In the genomic region with DNA sequence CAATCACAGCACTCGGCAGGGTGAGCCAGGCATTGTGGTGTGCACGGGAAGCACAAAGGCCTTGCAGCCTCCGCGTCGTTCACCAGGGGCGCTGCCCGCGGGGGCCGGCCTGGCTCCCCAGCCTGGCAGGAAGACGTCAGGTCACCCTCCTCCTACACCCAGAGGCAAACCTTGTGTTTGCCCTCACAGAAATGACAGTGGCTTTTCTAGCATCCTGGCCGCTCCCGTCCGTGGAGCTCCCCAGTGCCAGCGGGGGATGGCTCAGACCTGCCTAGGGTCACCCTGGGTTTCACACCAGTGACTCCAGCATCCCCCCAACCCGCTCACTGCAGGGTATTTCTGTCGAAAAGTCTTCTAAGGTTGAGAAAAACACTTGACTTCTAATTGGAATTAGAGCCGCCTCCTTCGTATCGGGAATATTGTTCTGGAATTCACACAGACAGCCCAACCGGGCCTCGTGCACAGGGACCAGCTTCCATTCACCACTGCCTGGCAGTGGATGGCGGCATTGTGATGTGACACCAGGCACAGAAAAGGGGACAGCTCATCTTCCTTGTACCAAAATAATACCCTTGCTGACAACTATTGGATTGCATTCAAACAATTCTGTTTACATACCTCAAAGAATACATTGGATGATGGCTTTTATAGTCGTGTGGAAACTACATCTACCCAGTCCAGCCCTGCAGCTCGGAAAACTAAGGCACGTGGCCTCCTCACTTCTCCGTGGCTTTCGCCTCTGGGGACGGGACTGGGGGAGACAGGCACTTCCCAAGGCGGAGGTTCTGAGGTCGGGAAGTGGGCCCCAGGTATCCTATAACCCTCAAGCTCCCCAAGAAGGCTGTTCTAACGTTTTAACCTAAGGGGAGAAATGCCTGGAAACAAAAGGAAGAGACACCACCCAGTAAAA, we compare ENCODE assay signal across 27 cellular contexts.
DNase-seq lines count a peak whose midpoint lies in the region; ATAC-seq, FAIRE-seq and TF ChIP-seq lines count a peak whose summit lies in the region.
"Had no signal": no experiment of that assay in that cellular context is flagged by ENCODE, and none has a peak within 500 bp of the region (broad histone marks: within the 10 kb centered on the region; RNA-seq: fewer than 3 reads in every experiment).

No MANE protein-coding gene starts in this region.

- no peak for FAIRE-seq in frontal cortex (lab: Jason Lieb, UNC)
- FAIRE-seq: GM18507, HepG2, K562 had no signal

- no peaks in the 10 kb centered on the region for H3K36me3 ChIP-seq in neuronal stem cell (replicated peaks in 1 of 2; ENCODE audit: control insufficient read depth in 2 of 2, insufficient read depth in 2 of 2, low read length in 2 of 2)
- H3K36me3 ChIP-seq: SJCRH30 had no signal

- no peak overlapping the region for H3K23ac ChIP-seq in H9 (ENCODE audit: insufficient read length, low read depth, low read length)
- H3K23ac ChIP-seq in neuronal stem cell (ENCODE audit: low read depth, low read length, poor library complexity) = no peak overlapping the region

- H2BK5ac ChIP-seq in H9 (ENCODE audit: insufficient read length, low read length) = no peak overlapping the region
- H2BK5ac ChIP-seq in neuronal stem cell (ENCODE audit: low read length) = no peak overlapping the region

- H3K27ac ChIP-seq in H9 (ENCODE audit: insufficient read length, low read depth, low read length) = no peak overlapping the region
- no peak overlapping the region for H3K27ac ChIP-seq in coronary artery
- no peak overlapping the region for H3K27ac ChIP-seq in neuronal stem cell (replicated peaks; ENCODE audit: low read length)
- H3K27ac ChIP-seq: C4-2B, GM23248, PC-9, SJCRH30 had no signal

- H2BK12ac ChIP-seq in H9 (ENCODE audit: insufficient read length, low read depth, low read length) (no peak overlapping the region), neuronal stem cell (ENCODE audit: low read length) (no peak overlapping the region)

- no peak overlapping the region for H4K5ac ChIP-seq in H9 (ENCODE audit: insufficient read length, low read depth, low read length)

- TF ChIP-seq CTCF in H9 (conservative IDR thresholded peaks at IDR 0.05) (peak; percentile 25; the same call in 2 of the 3 replicates), coronary artery (IDR thresholded peaks at IDR 0.05) (no peak)

- ATAC-seq in HG02588 (IDR thresholded peaks at IDR 0.05; ENCODE audit: unreplicated experiment) (no peak), GM21447 (IDR thresholded peaks at IDR 0.05; ENCODE audit: unreplicated experiment) (no peak)
- ATAC-seq: CD8-positive, alpha-beta T cell; HCT116; HepG2; K562; Right ventricle myocardium inferior; SK-N-SH treated with all-trans-retinoic acid at 6 μM for 48 hours had no signal

- H4K91ac ChIP-seq in H9 (ENCODE audit: insufficient read length, low read depth, low read length) (no peak overlapping the region), neuronal stem cell (ENCODE audit: low read depth, low read length, poor library complexity) (no peak overlapping the region)

- H2BK15ac ChIP-seq in H9 (ENCODE audit: low read depth, low read length) (no peak overlapping the region), neuronal stem cell (ENCODE audit: low read length) (no peak overlapping the region)

- H3K79me1 ChIP-seq in H9 (ENCODE audit: insufficient read depth, low read depth, low read length, poor library complexity, severe bottlenecking) = no peaks in the 10 kb centered on the region
- H3K79me1 ChIP-seq in neuronal stem cell (ENCODE audit: low read depth, low read length) = no peaks in the 10 kb centered on the region

- H2AK5ac ChIP-seq in H9 (ENCODE audit: insufficient read length, low read length) (no peak overlapping the region), neuronal stem cell (ENCODE audit: low read depth, low read length) (no peak overlapping the region)

- no peaks in the 10 kb centered on the region for H3K23me2 ChIP-seq in H9 (ENCODE audit: insufficient read length, low read depth, low read length, poor library complexity, severe bottlenecking)

- H3K18ac ChIP-seq in H9 (ENCODE audit: insufficient read length, low read depth, low read length) (no peak overlapping the region), neuronal stem cell (ENCODE audit: low read length) (peak overlapping the region; percentile 6)

- no peak overlapping the region for H3T11ph ChIP-seq in H9 (ENCODE audit: low read length)

- no peak overlapping the region for H3K9ac ChIP-seq in H9 (ENCODE audit: extremely low read depth, insufficient read length, low read length)
- H3K9ac ChIP-seq in neuronal stem cell (ENCODE audit: low read depth, low read length, poor library complexity) = no peak overlapping the region
- H3K9ac ChIP-seq: GM23248 had no signal

- H3K4me3 ChIP-seq in coronary artery (no peak overlapping the region), neuronal stem cell (ENCODE audit: low read length in 2 of 2) (no peak overlapping the region)
- H3K4me3 ChIP-seq: GM23248, K562, PC-9, SJCRH30 had no signal

- H3K4me1 ChIP-seq in H9 (ENCODE audit: insufficient read depth, low read length) (no peaks in the 10 kb centered on the region), neuronal stem cell (ENCODE audit: control insufficient read depth in 2 of 2, insufficient read depth in 1 of 2, low read depth in 1 of 2, low read length in 2 of 2) (peaks cover 0 to 2% of the 10 kb centered on the region in 2 donors)
- H3K4me1 ChIP-seq: SJCRH30 had no signal

- DNase-seq in H9 = no peak
- peak; percentile 52 for DNase-seq in coronary artery (ENCODE audit: low spot score)
- no peak for DNase-seq in neuronal stem cell (ENCODE audit: low spot score)
- no peak for DNase-seq in GDM1 (lab: John Stamatoyannopoulos, UW)
- no peak for DNase-seq in frontal cortex (ENCODE audit: low spot score in 2 of 2)
- DNase-seq: Caco-2; CD8-positive, alpha-beta T cell; DMS79 treated with DMSO at 0.1 percent for 48 hours; GM23248; Kasumi-1; NCI-H1092 treated with DMSO at 0.1 percent for 48 hours; NCI-H1436; NCI-H187 treated with DMSO at 0.1 percent for 48 hours; NCI-H2107; NCI-H524 treated with DMSO at 0.1 percent for 48 hours; NCI-H774; PC-9; SJCRH30 had no signal

- H2AFZ ChIP-seq in H9 (ENCODE audit: low read length) = no peak overlapping the region
- no peak overlapping the region for H2AFZ ChIP-seq in neuronal stem cell (ENCODE audit: low read length)
- H2AFZ ChIP-seq: GM23248, PC-9 had no signal

- H3K14ac ChIP-seq in H9 (ENCODE audit: insufficient read depth, low read length) (no peak overlapping the region), neuronal stem cell (ENCODE audit: low read length) (no peak overlapping the region)

- no peaks in the 10 kb centered on the region for H3K9me3 ChIP-seq in H9 (ENCODE audit: control insufficient read depth, low read depth, low read length)
- peaks cover 0 to 3% of the 10 kb centered on the region in 2 donors for H3K9me3 ChIP-seq in neuronal stem cell (replicated peaks in 1 of 2; ENCODE audit: control insufficient read depth in 2 of 2, insufficient read depth in 1 of 2, low read depth in 1 of 2, low read length in 2 of 2)
- H3K9me3 ChIP-seq: Caco-2, SJCRH30 had no signal

- no peak overlapping the region for H3K56ac ChIP-seq in H9 (ENCODE audit: insufficient read length, low read depth, low read length)

- no peaks in the 10 kb centered on the region for H4K20me1 ChIP-seq in H9 (ENCODE audit: control insufficient read depth, insufficient read depth, insufficient read length)

- no peak overlapping the region for H2BK120ac ChIP-seq in H9 (ENCODE audit: low read depth, low read length, poor library complexity, severe bottlenecking)
- H2BK120ac ChIP-seq in neuronal stem cell (ENCODE audit: low read depth, low read length) = no peak overlapping the region

- H3K4me1 Mint-ChIP-seq in H9 = peaks cover 2 to 7% of the 10 kb centered on the region in 2 experiments; a peak in 2 of 4 replicates

- peaks cover 0 to 4% (median 0%) of the 10 kb centered on the region in 3 experiments; a peak in 2 of 7 replicates for H3K36me3 Mint-ChIP-seq in H9 (ENCODE audit: insufficient read depth in 1 of 3, low read depth in 3 of 3)
- H3K36me3 Mint-ChIP-seq: CD8-positive, alpha-beta T cell had no signal

- no peak overlapping the region for H4K8ac ChIP-seq in H9 (replicated peaks; ENCODE audit: insufficient read length, low read depth, low read length)
- no peak overlapping the region for H4K8ac ChIP-seq in neuronal stem cell (ENCODE audit: low read depth, low read length)

- no peak overlapping the region for H3K27ac Mint-ChIP-seq in H9
- H3K27ac Mint-ChIP-seq: CD8-positive, alpha-beta T cell had no signal

- WGBS in H9 (ENCODE audit: extremely low coverage, insufficient read length, low lambda C conversion rate) = no CpG with 5 or more reads among the region's 31 CpGs
- no CpG with 5 or more reads among the region's 31 CpGs for whole genome bisulfite sequencing in neuronal stem cell (ENCODE audit: extremely low coverage in 2 of 2, insufficient read length in 2 of 2, insufficient replicate concordance in 1 of 2), 2 donors

- H3K27me3 ChIP-seq in H9 (ENCODE audit: insufficient read depth, low read length) (no peaks in the 10 kb centered on the region), neuronal stem cell (ENCODE audit: control insufficient read depth in 3 of 3, insufficient read depth in 3 of 3, low read depth in 1 of 3, low read length in 3 of 3) (no peaks in the 10 kb centered on the region)
- H3K27me3 ChIP-seq: SJCRH30 had no signal

- H3K4me3 Mint-ChIP-seq in H9 = no peak overlapping the region
- H3K4me3 Mint-ChIP-seq: CD8-positive, alpha-beta T cell had no signal

- H2BK20ac ChIP-seq in H9 (ENCODE audit: low read depth, low read length, poor library complexity, severe bottlenecking) = no peak overlapping the region

- H3K4me2 ChIP-seq in H9 (ENCODE audit: insufficient read depth, insufficient read length, low read length) (no peak overlapping the region), neuronal stem cell (ENCODE audit: insufficient read depth, low read length, poor library complexity, severe bottlenecking) (no peak overlapping the region)
- H3K4me2 ChIP-seq: PC-9 had no signal

- H3K79me2 ChIP-seq in H9 (ENCODE audit: insufficient read depth, low read length) = no peaks in the 10 kb centered on the region

- peaks cover 4 to 5% of the 10 kb centered on the region in 2 experiments; a peak in 4 of 5 replicates for H3K9me3 Mint-ChIP-seq in H9

- H3K4ac ChIP-seq in H9 (ENCODE audit: low read depth, low read length) (no peak overlapping the region), neuronal stem cell (ENCODE audit: low read length) (no peak overlapping the region)

- H3K27me3 Mint-ChIP-seq in H9 (ENCODE audit: low read depth) = peaks cover 9% of the 10 kb centered on the region
